Comparison of ENCODE assay signal across 11 cellular contexts in genomic region chr14:67623114-67623513, GRCh38. TPM values are rescaled to one million over a fixed set of nuclear protein-coding genes. Genes with fewer than 3 reads are reported as not detected.
A peak's percentile ranks its signal among the peaks of the same experiment; 100 is the strongest.
DNase-seq lines count a peak whose midpoint lies in the region; ATAC-seq, FAIRE-seq and TF ChIP-seq lines count a peak whose summit lies in the region.
"Had no signal": no experiment of that assay in that cellular context is flagged by ENCODE, and none has a peak within 500 bp of the region (broad histone marks: within the 10 kb centered on the region; RNA-seq: fewer than 3 reads in every experiment).

No MANE protein-coding gene starts in this region.

- TF ChIP-seq EP300 in A549 (IDR thresholded peaks at IDR 0.05), result no peak

- H3K9me3 Mint-ChIP-seq in astrocyte (ENCODE audit: unreplicated experiment), result no peaks in the 10 kb centered on the region
- H3K9me3 Mint-ChIP-seq in Calu3 (ENCODE audit: low read depth, unreplicated experiment), result no peaks in the 10 kb centered on the region
- H3K9me3 Mint-ChIP-seq: naive thymus-derived CD8-positive, alpha-beta T cell had no signal

- H3K27me3 ChIP-seq in HUES48 (ENCODE audit: control insufficient read depth, insufficient read depth, low read length) (peaks cover 9% of the 10 kb centered on the region), astrocyte (ENCODE audit: insufficient read depth, low read length) (no peaks in the 10 kb centered on the region), lower lobe of right lung (ENCODE audit: low read depth) (no peaks in the 10 kb centered on the region)

- H3K36me3 ChIP-seq in HUES48 (ENCODE audit: control insufficient read depth, insufficient read depth, low read length), result 0 out of 2 replicates have a peak, but pooled peaks cover 8% of the 10 kb centered on the region
- H3K36me3 ChIP-seq in astrocyte (ENCODE audit: insufficient read depth, low read length), result no peaks in the 10 kb centered on the region
- no peaks in the 10 kb centered on the region for H3K36me3 ChIP-seq in lower lobe of right lung

- peak overlapping the region; percentile 59 for H2AFZ ChIP-seq in astrocyte (ENCODE audit: low read depth, low read length)

- H3K9ac ChIP-seq in HUES48 (ENCODE audit: low read depth, low read length) (no peak overlapping the region), astrocyte (ENCODE audit: low read length) (peak overlapping the region; percentile 27)

- H3K27ac Mint-ChIP-seq in astrocyte (ENCODE audit: unreplicated experiment), result peak overlapping the region; percentile 87
- H3K27ac Mint-ChIP-seq in Calu3 (ENCODE audit: unreplicated experiment), result no peak overlapping the region

- TF ChIP-seq CTCF in A549 (IDR thresholded peaks at IDR 0.05) (no peak), astrocyte (IDR thresholded peaks at IDR 0.05; ENCODE audit: insufficient read depth, low read depth, low read length) (no peak), lower lobe of right lung (IDR thresholded peaks at IDR 0.05) (no peak), Calu3 (IDR thresholded peaks at IDR 0.05; ENCODE audit: unreplicated experiment) (no peak)

- H3K27me3 Mint-ChIP-seq in astrocyte (ENCODE audit: low read depth, unreplicated experiment) (no peaks in the 10 kb centered on the region), Calu3 (ENCODE audit: unreplicated experiment) (no peaks in the 10 kb centered on the region)

- BruUV-seq in Calu3 (replicated peaks; lab: Mats Ljungman, UMichigan), result no TSS peak

- H3K9me3 ChIP-seq in A549, result no peaks in the 10 kb centered on the region
- peaks cover 3% of the 10 kb centered on the region; the same call in 1 of the 2 replicates for H3K9me3 ChIP-seq in HUES48 (ENCODE audit: control insufficient read depth, insufficient read depth, low read length)
- no peaks in the 10 kb centered on the region for H3K9me3 ChIP-seq in astrocyte (ENCODE audit: insufficient read depth, low read depth, low read length)
- H3K9me3 ChIP-seq in lower lobe of right lung, result no peaks in the 10 kb centered on the region

- H3K4me1 Mint-ChIP-seq in astrocyte (ENCODE audit: low read depth, unreplicated experiment) (peaks cover 15% of the 10 kb centered on the region), Calu3 (ENCODE audit: low read depth, unreplicated experiment) (peaks cover 21% of the 10 kb centered on the region)

- peak overlapping the region in 1 of 2 experiments; percentile 11; a peak in 1 of 6 replicates for H3K27ac ChIP-seq in A549
- peak overlapping the region; percentile 53 for H3K27ac ChIP-seq in HUES48 (ENCODE audit: low read depth, low read length)
- peak overlapping the region; percentile 59 for H3K27ac ChIP-seq in astrocyte (ENCODE audit: low read depth, low read length)
- H3K27ac ChIP-seq in lower lobe of right lung, result peak overlapping the region; percentile 32

- 40% methylated on average over 2 of the region's 2 CpGs for WGBS in A549 (ENCODE audit: missing lambda C conversion rate)

- CTCF ChIA-PET in A549 (lab: Yijun Ruan, JAX) (interaction anchor here (0.7 to 1.6 kb wide), 7 partner anchors 11 to 96 kb away, joined by 3 to 5 read pairs (median 3); no protein-coding TSS in a partner anchor), Calu3 (lab: Charles Lee) (no interaction called here)

- H3K36me3 Mint-ChIP-seq in astrocyte (ENCODE audit: low read depth, unreplicated experiment), result peaks cover 3% of the 10 kb centered on the region
- peaks cover 20% of the 10 kb centered on the region for H3K36me3 Mint-ChIP-seq in Calu3 (ENCODE audit: insufficient read depth, unreplicated experiment)
- H3K36me3 Mint-ChIP-seq: naive thymus-derived CD8-positive, alpha-beta T cell had no signal

- DNase-seq in A549 (ENCODE audit: low read depth in 1 of 2, low spot score in 1 of 2), result no peak
- peak; percentile 42 for DNase-seq in astrocyte (ENCODE audit: low read depth)
- DNase-seq in lower lobe of right lung, result no peak
- no peak for DNase-seq in activated gamma-delta T cell (lab: John Stamatoyannopoulos, UW)
- DNase-seq in NCI-H1694 treated with DMSO at 0.1 percent for 48 hours (lab: John Stamatoyannopoulos, UW), result no peak
- no peak for DNase-seq in Calu3
- DNase-seq: activated naive CD4-positive, alpha-beta T cell treated with anti-CD3 and anti-CD28 coated beads, Interleukin-2, amount 50 U/mL, for 16 hours; naive thymus-derived CD8-positive, alpha-beta T cell; NCI-H524 treated with DMSO at 0.1 percent for 48 hours had no signal

- H3K4me3 Mint-ChIP-seq in astrocyte (ENCODE audit: unreplicated experiment) (peak overlapping the region; percentile 17), Calu3 (ENCODE audit: low read depth, unreplicated experiment) (no peak overlapping the region)

- H3K4me1 ChIP-seq in A549, result peaks cover 23% of the 10 kb centered on the region
- H3K4me1 ChIP-seq in HUES48 (ENCODE audit: control insufficient read depth, insufficient read depth, low read length), result peaks cover 17% of the 10 kb centered on the region
- H3K4me1 ChIP-seq in astrocyte (ENCODE audit: insufficient read depth, low read length), result peaks cover 15% of the 10 kb centered on the region
- H3K4me1 ChIP-seq in lower lobe of right lung, result peaks cover 22% of the 10 kb centered on the region

- no peak for TF ChIP-seq RAD21 in A549 (conservative IDR thresholded peaks at IDR 0.05 in 1 of 2, IDR thresholded peaks at IDR 0.05 in 1 of 2)

- no peak overlapping the region for H3K4me3 ChIP-seq in A549
- H3K4me3 ChIP-seq in HUES48 (ENCODE audit: low read depth, low read length), result no peak overlapping the region
- no peak overlapping the region for H3K4me3 ChIP-seq in astrocyte (ENCODE audit: insufficient read depth, low read depth, low read length)
- H3K4me3 ChIP-seq in lower lobe of right lung, result no peak overlapping the region

- POLR2A ChIA-PET in A549 (lab: Yijun Ruan, JAX), result no interaction called here

- ATAC-seq in A549 (no peak), lower lobe of right lung (no peak), HG02678 (IDR thresholded peaks at IDR 0.05; ENCODE audit: unreplicated experiment) (no peak)
- ATAC-seq: naive thymus-derived CD8-positive, alpha-beta T cell had no signal

- TF ChIP-seq POLR2A in A549 (IDR thresholded peaks at IDR 0.05; ENCODE audit: low read length), result no peak

- H3K79me2 ChIP-seq in astrocyte (ENCODE audit: insufficient read depth, low read length), result no peaks in the 10 kb centered on the region

- intact Hi-C loops in lower lobe of right lung (cut with DNase I) (no loop called here), Calu3 (cut with micrococcal nuclease; ENCODE audit: unreplicated experiment) (no loop called here)

- H3K4me2 ChIP-seq in A549 (peak overlapping the region; percentile 32), astrocyte (ENCODE audit: low read length) (peak overlapping the region; percentile 56)

- H4K20me1 ChIP-seq in astrocyte (ENCODE audit: insufficient read depth, low read length), result no peaks in the 10 kb centered on the region

- FAIRE-seq in A549 (lab: Jason Lieb, UNC), result no peak
- no peak for FAIRE-seq in astrocyte (lab: Jason Lieb, UNC)

TF ChIP-seq in A549, 52 proteins besides CTCF, POLR2A, EP300 and RAD21:
- TF ChIP-seq ZSCAN20 (CRISPR knock-in tag; IDR thresholded peaks at IDR 0.05) (no peak), RCOR1 (IDR thresholded peaks at IDR 0.05; ENCODE audit: low read depth, low read length) (no peak), MAZ (IDR thresholded peaks at IDR 0.05; ENCODE audit: borderline replicate concordance, low read depth, low read length) (no peak), CHD4 (IDR thresholded peaks at IDR 0.05; ENCODE audit: borderline replicate concordance) (no peak), KDM1A (IDR thresholded peaks at IDR 0.05; ENCODE audit: low read depth) (no peak), HES2 (IDR thresholded peaks at IDR 0.05) (no peak), HEYL (CRISPR knock-in tag; IDR thresholded peaks at IDR 0.05) (no peak), HMGXB4 (CRISPR knock-in tag; IDR thresholded peaks at IDR 0.05; ENCODE audit: borderline replicate concordance) (no peak)
TF ChIP-seq in A549: peak in this region for 0.

RNA-seq across cellular contexts. Expression of gene ARG2, which starts 3.4 kb away (rescaled TPM):
- polyA plus RNA-seq in A549 (2011; rRNA removed), result 2.5 TPM in 2 replicates
- 0.57 and 0.65 TPM in 2 replicates for polyA plus RNA-seq in A549 (2012; cell fraction: cytosol; rRNA removed)
- polyA plus RNA-seq in A549 (2012; cell fraction: nucleus; rRNA removed), result 0.38 and 0.48 TPM in 2 replicates
- polyA plus RNA-seq in A549 (2017; fragmentation: RNase III; extraction: RNeasy Plus Mini Kit Qiagen cat#74134 plus additional on column Dnase treatment), result 1.3 to 2.5 TPM (median 1.8 TPM) in 3 replicates
- polyA minus RNA-seq in A549 (2011; rRNA and poly(A)+ RNA removed), result 5.3 and 5.5 TPM in 2 replicates
- total RNA-seq in astrocyte, result 8.9 and 11.6 TPM in 2 replicates
- total RNA-seq in lower lobe of right lung, result 0.77 TPM
- 11.2 and 18.4 TPM in 2 replicates for total RNA-seq in Calu3 (2022)

RNA-seq across cellular contexts. Expression of gene PIGH, which starts 23.0 kb away (rescaled TPM):
- polyA plus RNA-seq in A549 (2011; rRNA removed) (37.2 and 46.2 TPM in 2 replicates), A549 (2017; fragmentation: RNase III; extraction: RNeasy Plus Mini Kit Qiagen cat#74134 plus additional on column Dnase treatment) (19.3 to 21.1 TPM (median 20.1 TPM) in 3 replicates)
- 44.9 and 53.7 TPM in 2 replicates for polyA plus RNA-seq in A549 (2012; cell fraction: cytosol; rRNA removed)
- polyA plus RNA-seq in A549 (2012; cell fraction: nucleus; rRNA removed), result 26.9 and 29.9 TPM in 2 replicates
- polyA minus RNA-seq in A549 (2011; rRNA and poly(A)+ RNA removed), result 16.4 and 19.9 TPM in 2 replicates
- total RNA-seq in astrocyte (11.3 and 13.5 TPM in 2 replicates), lower lobe of right lung (17.2 TPM), Calu3 (2022) (19.0 and 19.7 TPM in 2 replicates)

RNA-seq across cellular contexts. Expression of gene VTI1B, which starts 51.3 kb away (rescaled TPM):
- polyA plus RNA-seq in A549 (2011; rRNA removed) (77.2 and 102 TPM in 2 replicates), A549 (2017; fragmentation: RNase III; extraction: RNeasy Plus Mini Kit Qiagen cat#74134 plus additional on column Dnase treatment) (77.5 to 89.1 TPM (median 81.9 TPM) in 3 replicates)
- polyA plus RNA-seq in A549 (2012; cell fraction: cytosol; rRNA removed), result 35.2 and 38.6 TPM in 2 replicates
- 6.8 and 10.1 TPM in 2 replicates for polyA plus RNA-seq in A549 (2012; cell fraction: nucleus; rRNA removed)
- polyA minus RNA-seq in A549 (2011; rRNA and poly(A)+ RNA removed), result 42.7 and 47.2 TPM in 2 replicates
- total RNA-seq in astrocyte (82.7 and 92.0 TPM in 2 replicates), lower lobe of right lung (108 TPM), Calu3 (2022) (70.3 and 75.5 TPM in 2 replicates)
